8 cellular contexts compared by ENCODE assay signal in the genomic region with DNA sequence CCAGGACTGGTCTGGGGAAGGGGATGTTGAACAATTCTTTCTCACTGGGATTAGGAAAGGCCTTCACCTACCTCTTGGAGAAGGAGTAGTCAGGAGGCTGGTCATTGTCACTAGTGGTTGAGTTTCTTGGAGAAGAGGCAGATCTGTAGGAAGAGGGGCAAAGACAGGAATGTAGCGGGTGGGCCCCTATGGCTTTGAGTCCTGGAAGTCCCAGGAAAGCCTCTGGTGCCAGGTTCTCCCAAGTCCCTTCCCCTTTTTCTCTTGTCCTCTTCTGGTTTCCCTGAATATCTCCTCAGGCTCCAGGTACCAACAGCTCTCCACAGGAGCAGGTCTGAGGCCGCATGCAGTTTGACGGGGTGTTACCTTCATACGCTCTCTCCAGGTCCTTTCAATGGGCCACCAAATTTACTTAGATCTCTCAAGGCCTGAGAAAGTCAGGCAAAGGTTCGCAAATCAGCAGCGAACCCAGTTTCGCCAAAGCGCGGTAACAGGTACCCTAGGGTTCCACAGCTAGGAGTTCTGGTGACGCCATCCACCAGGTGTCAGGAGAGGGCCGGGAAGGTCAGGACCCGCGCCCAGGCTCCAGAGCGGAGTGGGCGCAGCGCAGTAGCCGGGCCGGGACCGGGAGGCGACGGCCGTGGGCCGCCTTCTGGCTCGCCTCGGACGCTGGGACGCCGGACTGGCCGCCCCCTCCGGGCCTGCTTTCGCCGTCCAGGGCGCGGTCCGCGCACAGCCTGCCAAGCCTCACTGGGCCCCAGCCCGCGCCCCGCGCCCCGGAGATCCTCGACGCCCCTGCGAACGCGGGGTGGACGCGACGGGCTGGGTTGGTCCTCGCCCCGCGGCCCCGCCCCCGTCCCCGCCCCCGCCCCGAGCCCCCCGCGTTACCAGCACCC. TPM values are rescaled to one million over a fixed set of nuclear protein-coding genes. Genes with fewer than 3 reads are reported as not detected.
DNase-seq lines count a peak whose midpoint lies in the region; ATAC-seq and TF ChIP-seq lines count a peak whose summit lies in the region.

No MANE protein-coding gene starts in this region.

- H3K36me3 Mint-ChIP-seq in activated naive CD4-positive, alpha-beta T cell treated with anti-CD3 and anti-CD28 coated beads, Interleukin-2, amount 10 ng/mL, durations not matched to agents 7 days and 5 days, result no peaks in the 10 kb centered on the region

- peak overlapping the region; percentile 44 to 92 (median 83) for H3K27ac ChIP-seq in heart right ventricle

- H3K36me3 ChIP-seq in heart right ventricle, result no peaks in the 10 kb centered on the region

- in situ Hi-C loops in GM13976 (cut with MboI; ENCODE audit: low sequenced_read_pairs, unreplicated experiment), result no loop called here

- TF ChIP-seq CTCF in GM13976 (IDR thresholded peaks at IDR 0.05; ENCODE audit: borderline replicate concordance, control extremely low read depth, extremely low read depth, insufficient read depth, missing control alignments), result peak; percentile 27
- TF ChIP-seq CTCF in heart right ventricle (IDR thresholded peaks at IDR 0.05), result peak in 7 of 9 donors; percentile 23 to 60 (median 44)

- ATAC-seq in HG02943 (IDR thresholded peaks at IDR 0.05; ENCODE audit: low read depth, unreplicated experiment) (peak; percentile 37), heart right ventricle (peak; percentile 43 to 74 (median 66)), sciatic nerve (peak; percentile 76)

- peaks cover 29% of the 10 kb centered on the region for H3K4me1 Mint-ChIP-seq in activated naive CD4-positive, alpha-beta T cell treated with anti-CD3 and anti-CD28 coated beads, Interleukin-2, amount 10 ng/mL, durations not matched to agents 7 days and 5 days

- peaks cover 41% of the 10 kb centered on the region for H3K27me3 Mint-ChIP-seq in activated naive CD4-positive, alpha-beta T cell treated with anti-CD3 and anti-CD28 coated beads, Interleukin-2, amount 10 ng/mL, durations not matched to agents 7 days and 5 days

- peak overlapping the region; percentile 45 to 87 (median 80) for H3K4me3 ChIP-seq in heart right ventricle

- CTCF ChIA-PET in activated naive CD4-positive, alpha-beta T cell treated with anti-CD3 and anti-CD28 coated beads, Interleukin-2, amount 10 ng/mL, durations not matched to agents 7 days and 5 days (lab: Charles Lee), result interaction anchor here (0.7 to 2.7 kb wide), 9 partner anchors 17 to 226 kb away, joined by 3 to 78 read pairs (median 6); partner anchors contain the start of genes BIN2 and POU6F1

- H3K4me3 Mint-ChIP-seq in activated naive CD4-positive, alpha-beta T cell treated with anti-CD3 and anti-CD28 coated beads, Interleukin-2, amount 10 ng/mL, durations not matched to agents 7 days and 5 days, result peak overlapping the region; percentile 79

- H3K9me3 ChIP-seq in heart right ventricle, result no peaks in the 10 kb centered on the region

- H3K9me3 Mint-ChIP-seq in activated naive CD4-positive, alpha-beta T cell treated with anti-CD3 and anti-CD28 coated beads, Interleukin-2, amount 10 ng/mL, durations not matched to agents 7 days and 5 days, result no peaks in the 10 kb centered on the region

- intact Hi-C loops in heart right ventricle (cut with DNase I) (loop anchor here in 8 of 10 donors (1.0 to 10.0 kb wide), 4 partner anchors 23 to 73 kb away; no protein-coding TSS in a partner anchor), sciatic nerve (cut with DNase I) (no loop called here)

- WGBS in heart right ventricle, 2 donors, result 11 to 12% methylated on average over 50 to 59 of the region's 59 CpGs

- peaks cover 0 to 28% (median 18%) of the 10 kb centered on the region in 9 donors for H3K4me1 ChIP-seq in heart right ventricle

- peak overlapping the region; percentile 42 for H3K27ac Mint-ChIP-seq in activated naive CD4-positive, alpha-beta T cell treated with anti-CD3 and anti-CD28 coated beads, Interleukin-2, amount 10 ng/mL, durations not matched to agents 7 days and 5 days

- DNase-seq in GM13976 (ENCODE audit: low spot score) (peak; percentile 68), RKO (ENCODE audit: low spot score) (peak; percentile 73), heart right ventricle (peak; percentile 26 to 38), sciatic nerve (ENCODE audit: low spot score) (peak; percentile 69), SIG-M5 treated with dmso at 0.1 percent for 504 hours (lab: John Stamatoyannopoulos, UW; ENCODE audit: unreplicated experiment) (no peak), foreskin melanocyte (no peak)
- DNase-seq in activated naive CD4-positive, alpha-beta T cell treated with anti-CD3 and anti-CD28 coated beads, Interleukin-2, amount 10 ng/mL, durations not matched to agents 7 days and 5 days, result peak; percentile 72

- peaks cover 0 to 22% (median 3%) of the 10 kb centered on the region in 7 donors for H3K27me3 ChIP-seq in heart right ventricle

RNA-seq across cellular contexts. Expression of gene SMAGP, which starts 0.8 kb away (rescaled TPM):
- total RNA-seq in heart right ventricle (1 to 10 TPM; 2.0 to 6.9 (median 3.5) TPM), sciatic nerve (6.2 TPM)
- polyA plus RNA-seq in heart right ventricle, result 1 to 10 TPM; 3.6 to 7.3 TPM

RNA-seq across cellular contexts. Expression of gene DAZAP2, which starts 30.8 kb away (rescaled TPM):
- 100 to 1,000 TPM; 140 to 185 (median 165) TPM for total RNA-seq in heart right ventricle
- polyA plus RNA-seq in heart right ventricle, result 100 to 1,000 TPM in 1 of 2 donors, 10 to 100 TPM in 1; 39.7 to 228 TPM
- total RNA-seq in sciatic nerve, result 175 TPM

RNA-seq across cellular contexts. Expression of gene POU6F1, which starts 51.6 kb away (rescaled TPM):
- total RNA-seq in heart right ventricle (10 to 100 TPM in 1 of 10 donors, 1 to 10 TPM in 9; 4.9 to 13.9 (median 7.8) TPM), sciatic nerve (40.7 TPM)
- 10 to 100 TPM in 1 of 2 donors, 1 to 10 TPM in 1; 4.1 to 10.1 TPM for polyA plus RNA-seq in heart right ventricle

RNA-seq across cellular contexts. Expression of gene BIN2, which starts 54.6 kb away (rescaled TPM):
- 10 to 100 TPM in 1 of 10 donors, 1 to 10 TPM in 5, under 1 TPM in 4; 0.57 to 13.2 (median 1.8) TPM for total RNA-seq in heart right ventricle
- 1 to 10 TPM; 1.2 to 1.4 TPM for polyA plus RNA-seq in heart right ventricle
- total RNA-seq in sciatic nerve, result 11.2 TPM

Comparison
In these comparisons a context has a peak if more than half of its experiments do, and no peak if none do; other contexts are left out.
1. DNase-seq: peak in GM13976 (single experiment), RKO (single experiment), activated naive CD4-positive, alpha-beta T cell treated with anti-CD3 and anti-CD28 coated beads, Interleukin-2, amount 10 ng/mL, durations not matched to agents 7 days and 5 days (single experiment), heart right ventricle (2 of 2) and sciatic nerve (single experiment); none in SIG-M5 treated with dmso at 0.1 percent for 504 hours (single experiment) and foreskin melanocyte (single experiment).
2. Peak in every context shown above with its lines, with median percentiles within 50 percentile points of each other: ATAC-seq.